Comparison of ENCODE assay signal across 1 cellular context in the genomic region with DNA sequence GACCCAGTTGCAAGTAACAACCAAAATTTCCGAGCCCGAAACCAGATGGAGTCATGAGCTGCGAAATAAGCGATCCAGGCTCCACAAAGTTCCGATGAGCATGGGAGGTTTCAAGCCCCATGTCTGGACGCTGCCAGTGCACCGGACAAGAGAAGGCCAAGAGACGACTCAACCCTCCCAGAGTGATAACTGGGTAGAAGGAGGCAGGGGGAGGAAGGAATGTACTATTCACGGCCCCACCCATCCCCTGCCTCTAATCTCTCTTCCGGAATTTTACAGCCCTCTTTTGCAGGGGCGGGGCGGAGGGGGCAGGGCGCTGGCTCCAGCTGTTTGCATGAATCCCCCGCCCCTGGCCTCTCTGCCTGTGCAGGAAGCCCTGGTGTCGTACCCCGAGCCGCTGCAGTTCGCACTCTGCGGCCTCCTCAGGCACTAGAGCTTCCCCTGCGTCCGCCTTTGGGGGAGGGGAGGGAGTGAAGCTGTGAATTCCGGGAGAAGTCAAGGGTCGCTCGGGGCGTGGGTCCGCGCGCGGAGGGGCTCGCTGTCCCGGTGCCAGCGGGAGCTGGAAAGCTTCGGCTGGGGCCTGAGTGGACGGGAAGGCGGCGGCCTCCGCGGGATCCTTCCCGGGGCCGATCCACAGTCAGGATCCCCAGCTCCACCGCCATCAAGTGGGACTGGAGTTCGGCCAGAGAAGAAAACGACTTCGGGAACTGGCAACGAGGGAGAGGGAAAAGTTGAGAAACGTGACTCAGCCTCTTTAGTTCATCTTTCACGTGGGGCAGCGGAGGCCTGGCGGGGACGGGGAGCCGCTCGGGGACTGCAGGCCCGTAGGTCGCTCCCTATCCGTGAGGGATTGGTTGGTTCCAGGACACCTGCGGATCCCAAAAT.
TF ChIP-seq lines count a peak whose summit lies in the region.

No MANE protein-coding gene starts in this region.

TF ChIP-seq in K562, 482 proteins besides CTCF, POLR2A, EP300 and RAD21 (continued from another document and continues in another):
- TF ChIP-seq, protein P1, sequence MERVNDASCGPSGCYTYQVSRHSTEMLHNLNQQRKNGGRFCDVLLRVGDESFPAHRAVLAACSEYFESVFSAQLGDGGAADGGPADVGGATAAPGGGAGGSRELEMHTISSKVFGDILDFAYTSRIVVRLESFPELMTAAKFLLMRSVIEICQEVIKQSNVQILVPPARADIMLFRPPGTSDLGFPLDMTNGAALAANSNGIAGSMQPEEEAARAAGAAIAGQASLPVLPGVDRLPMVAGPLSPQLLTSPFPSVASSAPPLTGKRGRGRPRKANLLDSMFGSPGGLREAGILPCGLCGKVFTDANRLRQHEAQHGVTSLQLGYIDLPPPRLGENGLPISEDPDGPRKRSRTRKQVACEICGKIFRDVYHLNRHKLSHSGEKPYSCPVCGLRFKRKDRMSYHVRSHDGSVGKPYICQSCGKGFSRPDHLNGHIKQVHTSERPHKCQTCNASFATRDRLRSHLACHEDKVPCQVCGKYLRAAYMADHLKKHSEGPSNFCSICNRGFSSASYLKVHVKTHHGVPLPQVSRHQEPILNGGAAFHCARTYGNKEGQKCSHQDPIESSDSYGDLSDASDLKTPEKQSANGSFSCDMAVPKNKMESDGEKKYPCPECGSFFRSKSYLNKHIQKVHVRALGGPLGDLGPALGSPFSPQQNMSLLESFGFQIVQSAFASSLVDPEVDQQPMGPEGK (CRISPR knock-in tag; IDR thresholded peaks at IDR 0.05; ENCODE audit: borderline replicate concordance): 0 out of 2 replicates have a peak, but pooled peaks have one; percentile 6
- TF ChIP-seq DMBX1 (CRISPR knock-in tag; IDR thresholded peaks at IDR 0.05; ENCODE audit: borderline replicate concordance) (peak; percentile 71; the same call in 1 of the 2 replicates), SOX6 (IDR thresholded peaks at IDR 0.05) (peak; percentile 87), RFX7 (CRISPR knock-in tag; IDR thresholded peaks at IDR 0.05) (no peak), POLR2G (IDR thresholded peaks at IDR 0.05; ENCODE audit: low read depth, low read length) (peak; percentile 99), POLR3A (IDR thresholded peaks at IDR 0.05; ENCODE audit: borderline replicate concordance, extremely low read depth, insufficient read depth, insufficient read length) (no peak), FOS (IDR thresholded peaks at IDR 0.05; ENCODE audit: extremely low read depth, insufficient read length) (no peak), KAT2B (IDR thresholded peaks at IDR 0.05; ENCODE audit: low read depth, low read length) (no peak), SETDB1 (IDR thresholded peaks at IDR 0.05; ENCODE audit: low read length) (no peak), ZNF644 (tag; IDR thresholded peaks at IDR 0.05; ENCODE audit: low read depth) (peak; percentile 86), ZNF282 (CRISPR knock-in tag; IDR thresholded peaks at IDR 0.05) (no peak; the same call in 1 of the 2 replicates), ESRRA (IDR thresholded peaks at IDR 0.05; ENCODE audit: borderline replicate concordance, low read depth) (peak; percentile 67; the same call in 1 of the 2 replicates), ZFX (CRISPR knock-in tag; IDR thresholded peaks at IDR 0.05) (peak; percentile 99), ZNF785 (CRISPR knock-in tag; IDR thresholded peaks at IDR 0.05) (no peak), SMC3 (conservative IDR thresholded peaks at IDR 0.05; ENCODE audit: insufficient read depth, low read depth, low read length) (0 out of 2 replicates have a peak, but pooled peaks have one; percentile 4), SP2 (IDR thresholded peaks at IDR 0.05; ENCODE audit: extremely low read depth, low read depth, low read length, poor library complexity, severe bottlenecking) (no peak), MAZ (CRISPR knock-in tag; conservative IDR thresholded peaks at IDR 0.05 in 1 of 2, IDR thresholded peaks at IDR 0.05 in 1 of 2) (peak; percentile 97), ZNF707 (CRISPR knock-in tag; conservative IDR thresholded peaks at IDR 0.05) (no peak), THRAP3 (IDR thresholded peaks at IDR 0.05; ENCODE audit: borderline replicate concordance) (no peak), SMARCB1 (IDR thresholded peaks at IDR 0.05; ENCODE audit: insufficient read length, low read depth) (no peak), ZNF699 (CRISPR knock-in tag; IDR thresholded peaks at IDR 0.05; ENCODE audit: insufficient replicate concordance) (no peak), SMAD4 (CRISPR knock-in tag; conservative IDR thresholded peaks at IDR 0.05) (peak; percentile 84; the same call in 1 of the 2 replicates), FOXM1 (IDR thresholded peaks at IDR 0.05; ENCODE audit: low read depth) (no peak; the same call in 1 of the 2 replicates), FOXM1 (CRISPR knock-in tag; IDR thresholded peaks at IDR 0.05; ENCODE audit: low read depth) (0 out of 2 replicates have a peak, but pooled peaks have one; percentile 29), ETS2 (tag; IDR thresholded peaks at IDR 0.05; ENCODE audit: borderline replicate concordance, poor library complexity, severe bottlenecking) (no peak), GATAD2A (IDR thresholded peaks at IDR 0.05) (peak; percentile 86), ZKSCAN8 (CRISPR knock-in tag; IDR thresholded peaks at IDR 0.05) (peak; percentile 85), MTA2 (IDR thresholded peaks at IDR 0.05; ENCODE audit: low read depth) (no peak), EWSR1 (IDR thresholded peaks at IDR 0.05; ENCODE audit: borderline replicate concordance, low read depth, partially characterized antibody) (no peak), BMI1 (IDR thresholded peaks at IDR 0.05; ENCODE audit: low read length) (no peak), PML (IDR thresholded peaks at IDR 0.05; ENCODE audit: low read length) (peak; percentile 82), KAT7 (CRISPR knock-in tag; IDR thresholded peaks at IDR 0.05; ENCODE audit: borderline replicate concordance) (no peak; the same call in 1 of the 2 replicates), HMG20A (CRISPR knock-in tag; conservative IDR thresholded peaks at IDR 0.05) (0 out of 2 replicates have a peak, but pooled peaks have one; percentile 31), NR2C1 (IDR thresholded peaks at IDR 0.05) (peak; percentile 43), NR2C1 (tag; IDR thresholded peaks at IDR 0.05) (peak; percentile 52), FOXK1 (CRISPR knock-in tag; IDR thresholded peaks at IDR 0.05; ENCODE audit: borderline replicate concordance) (peak; percentile 89), ZBTB7A (IDR thresholded peaks at IDR 0.05; ENCODE audit: borderline replicate concordance, control insufficient read depth, low read depth, low read length) (peak; percentile 98), NCOA2 (IDR thresholded peaks at IDR 0.05; ENCODE audit: partially characterized antibody in 2 of 2) (no peak)
- TF ChIP-seq, protein P2, sequence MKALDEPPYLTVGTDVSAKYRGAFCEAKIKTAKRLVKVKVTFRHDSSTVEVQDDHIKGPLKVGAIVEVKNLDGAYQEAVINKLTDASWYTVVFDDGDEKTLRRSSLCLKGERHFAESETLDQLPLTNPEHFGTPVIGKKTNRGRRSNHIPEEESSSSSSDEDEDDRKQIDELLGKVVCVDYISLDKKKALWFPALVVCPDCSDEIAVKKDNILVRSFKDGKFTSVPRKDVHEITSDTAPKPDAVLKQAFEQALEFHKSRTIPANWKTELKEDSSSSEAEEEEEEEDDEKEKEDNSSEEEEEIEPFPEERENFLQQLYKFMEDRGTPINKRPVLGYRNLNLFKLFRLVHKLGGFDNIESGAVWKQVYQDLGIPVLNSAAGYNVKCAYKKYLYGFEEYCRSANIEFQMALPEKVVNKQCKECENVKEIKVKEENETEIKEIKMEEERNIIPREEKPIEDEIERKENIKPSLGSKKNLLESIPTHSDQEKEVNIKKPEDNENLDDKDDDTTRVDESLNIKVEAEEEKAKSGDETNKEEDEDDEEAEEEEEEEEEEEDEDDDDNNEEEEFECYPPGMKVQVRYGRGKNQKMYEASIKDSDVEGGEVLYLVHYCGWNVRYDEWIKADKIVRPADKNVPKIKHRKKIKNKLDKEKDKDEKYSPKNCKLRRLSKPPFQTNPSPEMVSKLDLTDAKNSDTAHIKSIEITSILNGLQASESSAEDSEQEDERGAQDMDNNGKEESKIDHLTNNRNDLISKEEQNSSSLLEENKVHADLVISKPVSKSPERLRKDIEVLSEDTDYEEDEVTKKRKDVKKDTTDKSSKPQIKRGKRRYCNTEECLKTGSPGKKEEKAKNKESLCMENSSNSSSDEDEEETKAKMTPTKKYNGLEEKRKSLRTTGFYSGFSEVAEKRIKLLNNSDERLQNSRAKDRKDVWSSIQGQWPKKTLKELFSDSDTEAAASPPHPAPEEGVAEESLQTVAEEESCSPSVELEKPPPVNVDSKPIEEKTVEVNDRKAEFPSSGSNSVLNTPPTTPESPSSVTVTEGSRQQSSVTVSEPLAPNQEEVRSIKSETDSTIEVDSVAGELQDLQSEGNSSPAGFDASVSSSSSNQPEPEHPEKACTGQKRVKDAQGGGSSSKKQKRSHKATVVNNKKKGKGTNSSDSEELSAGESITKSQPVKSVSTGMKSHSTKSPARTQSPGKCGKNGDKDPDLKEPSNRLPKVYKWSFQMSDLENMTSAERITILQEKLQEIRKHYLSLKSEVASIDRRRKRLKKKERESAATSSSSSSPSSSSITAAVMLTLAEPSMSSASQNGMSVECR (CRISPR knock-in tag; IDR thresholded peaks at IDR 0.05): peak; percentile 97
- TF ChIP-seq, protein P3, sequence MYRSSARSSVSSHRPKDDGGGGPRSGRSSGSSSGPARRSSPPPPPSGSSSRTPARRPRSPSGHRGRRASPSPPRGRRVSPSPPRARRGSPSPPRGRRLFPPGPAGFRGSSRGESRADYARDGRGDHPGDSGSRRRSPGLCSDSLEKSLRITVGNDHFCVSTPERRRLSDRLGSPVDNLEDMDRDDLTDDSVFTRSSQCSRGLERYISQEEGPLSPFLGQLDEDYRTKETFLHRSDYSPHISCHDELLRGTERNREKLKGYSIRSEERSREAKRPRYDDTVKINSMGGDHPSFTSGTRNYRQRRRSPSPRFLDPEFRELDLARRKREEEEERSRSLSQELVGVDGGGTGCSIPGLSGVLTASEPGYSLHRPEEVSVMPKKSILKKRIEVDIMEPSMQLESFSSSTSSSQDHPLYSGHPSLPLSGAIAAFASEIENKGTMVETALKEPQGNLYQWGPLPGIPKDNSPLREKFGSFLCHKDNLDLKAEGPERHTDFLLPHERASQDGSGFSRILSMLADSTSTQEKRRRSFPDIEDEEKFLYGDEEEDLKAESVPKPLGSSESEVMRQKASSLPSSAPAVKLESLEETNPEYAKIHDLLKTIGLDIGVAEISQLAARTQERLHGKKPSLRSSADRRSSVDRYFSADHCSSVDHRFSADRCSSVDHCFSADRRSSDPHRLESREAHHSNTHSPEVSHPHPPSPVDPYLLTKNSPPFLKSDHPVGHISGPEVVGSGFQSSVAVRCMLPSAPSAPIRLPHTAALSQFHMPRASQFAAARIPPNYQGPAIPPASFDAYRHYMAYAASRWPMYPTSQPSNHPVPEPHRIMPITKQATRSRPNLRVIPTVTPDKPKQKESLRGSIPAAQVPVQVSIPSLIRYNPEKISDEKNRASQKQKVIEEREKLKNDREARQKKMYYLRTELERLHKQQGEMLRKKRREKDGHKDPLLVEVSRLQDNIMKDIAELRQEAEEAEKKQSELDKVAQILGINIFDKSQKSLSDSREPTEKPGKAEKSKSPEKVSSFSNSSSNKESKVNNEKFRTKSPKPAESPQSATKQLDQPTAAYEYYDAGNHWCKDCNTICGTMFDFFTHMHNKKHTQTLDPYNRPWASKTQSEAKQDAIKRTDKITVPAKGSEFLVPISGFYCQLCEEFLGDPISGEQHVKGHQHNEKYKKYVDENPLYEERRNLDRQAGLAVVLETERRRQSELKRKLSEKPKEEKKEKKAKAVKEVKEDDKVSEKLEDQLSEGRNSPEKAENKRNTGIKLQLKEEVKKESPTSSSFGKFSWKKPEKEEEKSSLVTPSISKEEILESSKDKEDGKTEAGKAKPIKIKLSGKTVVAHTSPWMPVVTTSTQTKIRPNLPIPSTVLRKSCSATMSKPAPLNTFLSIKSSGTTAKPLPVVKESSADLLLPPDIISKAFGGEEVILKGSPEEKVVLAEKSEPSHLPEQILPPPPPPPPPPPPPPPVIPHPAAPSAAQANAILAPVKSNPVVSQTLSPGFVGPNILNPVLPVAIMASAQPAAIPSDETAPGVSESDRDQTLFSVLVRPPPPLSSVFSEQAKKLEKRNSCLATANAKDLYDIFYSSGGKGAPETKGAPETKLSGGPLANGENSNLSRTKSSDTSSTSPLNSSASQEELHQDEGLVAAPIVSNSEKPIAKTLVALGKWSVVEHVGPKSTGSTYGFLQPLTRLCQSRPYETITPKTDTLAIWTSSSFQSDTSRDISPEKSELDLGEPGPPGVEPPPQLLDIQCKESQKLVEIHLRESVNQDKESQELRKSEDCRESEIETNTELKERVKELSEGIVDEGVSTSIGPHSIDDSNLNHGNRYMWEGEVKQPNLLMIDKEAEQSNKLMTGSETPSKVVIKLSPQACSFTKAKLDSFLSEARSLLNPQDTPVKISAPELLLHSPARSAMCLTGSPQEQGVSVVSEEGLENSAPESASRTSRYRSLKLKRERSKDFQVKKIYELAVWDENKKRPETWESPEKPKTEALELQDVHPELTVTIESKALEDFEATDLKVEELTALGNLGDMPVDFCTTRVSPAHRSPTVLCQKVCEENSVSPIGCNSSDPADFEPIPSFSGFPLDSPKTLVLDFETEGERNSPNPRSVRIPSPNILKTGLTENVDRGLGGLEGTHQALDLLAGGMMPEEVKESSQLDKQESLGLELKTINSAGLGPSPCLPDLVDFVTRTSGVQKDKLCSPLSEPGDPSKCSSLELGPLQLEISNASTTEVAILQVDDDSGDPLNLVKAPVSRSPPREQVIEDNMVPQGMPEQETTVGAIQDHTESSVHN (IDR thresholded peaks at IDR 0.05; ENCODE audit: borderline replicate concordance in 1 of 2, low read depth in 1 of 2): peak in 1 of 2 experiments; percentile 89; a peak in 1 of 4 replicates
- TF ChIP-seq, protein P4, sequence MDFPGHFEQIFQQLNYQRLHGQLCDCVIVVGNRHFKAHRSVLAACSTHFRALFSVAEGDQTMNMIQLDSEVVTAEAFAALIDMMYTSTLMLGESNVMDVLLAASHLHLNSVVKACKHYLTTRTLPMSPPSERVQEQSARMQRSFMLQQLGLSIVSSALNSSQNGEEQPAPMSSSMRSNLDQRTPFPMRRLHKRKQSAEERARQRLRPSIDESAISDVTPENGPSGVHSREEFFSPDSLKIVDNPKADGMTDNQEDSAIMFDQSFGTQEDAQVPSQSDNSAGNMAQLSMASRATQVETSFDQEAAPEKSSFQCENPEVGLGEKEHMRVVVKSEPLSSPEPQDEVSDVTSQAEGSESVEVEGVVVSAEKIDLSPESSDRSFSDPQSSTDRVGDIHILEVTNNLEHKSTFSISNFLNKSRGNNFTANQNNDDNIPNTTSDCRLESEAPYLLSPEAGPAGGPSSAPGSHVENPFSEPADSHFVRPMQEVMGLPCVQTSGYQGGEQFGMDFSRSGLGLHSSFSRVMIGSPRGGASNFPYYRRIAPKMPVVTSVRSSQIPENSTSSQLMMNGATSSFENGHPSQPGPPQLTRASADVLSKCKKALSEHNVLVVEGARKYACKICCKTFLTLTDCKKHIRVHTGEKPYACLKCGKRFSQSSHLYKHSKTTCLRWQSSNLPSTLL (IDR thresholded peaks at IDR 0.05): peak; percentile 96
